In the genomic region with DNA sequence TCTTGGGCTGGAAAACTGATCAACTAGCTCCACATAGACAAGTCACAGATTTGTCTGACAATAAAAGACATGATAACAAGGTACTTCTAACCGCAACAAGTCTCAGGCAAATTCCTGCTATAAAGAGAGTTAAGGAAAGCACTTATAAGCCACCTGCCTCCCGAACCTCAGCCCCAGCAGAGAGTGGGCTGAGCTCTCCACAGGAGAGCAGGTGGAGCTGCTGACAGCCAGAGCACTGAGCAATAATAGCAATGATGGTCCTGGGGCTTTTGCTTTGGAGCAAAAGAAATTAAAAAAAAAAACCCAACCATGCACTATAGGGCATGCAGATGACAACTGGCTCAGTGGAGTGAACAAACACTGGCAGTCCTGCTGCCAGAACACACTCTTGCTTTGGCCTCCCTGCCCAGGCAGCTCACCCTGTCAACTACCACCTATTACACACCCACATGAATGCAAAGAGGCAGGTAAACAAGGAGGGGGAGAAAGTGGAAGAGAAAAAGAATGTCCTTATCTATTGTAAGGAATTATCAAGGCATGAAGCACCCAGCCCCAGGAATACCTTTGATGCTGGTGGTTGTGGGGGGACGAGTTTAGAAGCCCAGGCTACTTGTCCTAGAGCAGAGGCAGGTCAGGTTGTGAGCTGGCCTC, we compare ENCODE assay signal across 1 cellular context.
TF ChIP-seq lines count a peak whose summit lies in the region.

No MANE protein-coding gene starts in this region.

TF ChIP-seq in H1, 55 proteins besides CTCF, POLR2A, EP300 and RAD21 (continued from another document):
- TF ChIP-seq TAF7 (optimal IDR thresholded peaks at IDR 0.05; ENCODE audit: borderline replicate concordance, low read depth, low read length) (no peak), YY1 (IDR thresholded peaks at IDR 0.05; ENCODE audit: low read depth, low read length) (no peak)
